In the genomic region with DNA sequence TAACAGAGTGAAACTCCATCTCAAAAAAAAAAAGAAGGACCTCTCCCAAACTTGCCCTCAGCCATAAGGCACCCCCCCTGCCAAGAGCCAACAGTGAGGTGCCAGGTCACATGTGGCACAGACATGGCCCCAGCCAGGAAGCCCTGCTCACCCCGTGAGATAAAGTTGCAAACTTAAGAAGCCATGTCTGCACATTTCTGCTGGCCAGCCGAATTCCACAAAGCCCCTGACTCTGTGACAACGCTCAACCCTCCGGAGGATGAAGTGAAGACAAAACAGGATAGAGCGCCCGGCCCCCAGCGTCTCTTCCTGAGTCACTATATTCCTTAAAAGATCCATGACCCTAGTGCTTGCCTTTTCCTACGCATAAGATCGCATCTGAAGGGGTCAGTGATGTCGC, we compare ENCODE assay signal across 17 cellular contexts.
DNase-seq lines count a peak whose midpoint lies in the region; ATAC-seq and TF ChIP-seq lines count a peak whose summit lies in the region.
"Had no signal": no experiment of that assay in that cellular context is flagged by ENCODE, and none has a peak within 500 bp of the region (broad histone marks: within the 10 kb centered on the region; RNA-seq: fewer than 3 reads in every experiment).

No MANE protein-coding gene starts in this region.

- DNase-seq in RWPE2 (ENCODE audit: low spot score) (peak; percentile 19), left ventricle myocardium inferior (peak; percentile 10), posterior vena cava (ENCODE audit: low spot score) (peak; percentile 69), mucosa of gallbladder (ENCODE audit: low spot score) (no peak), NCI-H2171 (lab: John Stamatoyannopoulos, UW) (no peak), adrenal gland (no peak)
- DNase-seq: DMS 273 treated with DMSO at 0.1 percent for 48 hours, GF-D8, GM23248, KG1, NCI-H1048, NCI-H2081 treated with DMSO at 0.1 percent for 48 hours, NCI-H510A treated with DMSO at 0.1 percent for 48 hours, SHP77 treated with DMSO at 0.1 percent for 48 hours had no signal

- no peak for TF ChIP-seq POLR2A in adrenal gland (IDR thresholded peaks at IDR 0.05)

- peak overlapping the region; percentile 95 for H3K4me2 ChIP-seq in BLaER1
- H3K4me2 ChIP-seq: A549 had no signal

- intact Hi-C loops in left ventricle myocardium inferior (cut with micrococcal nuclease) (no loop called here), posterior vena cava (cut with DNase I) (no loop called here), adrenal gland (cut with DNase I) (no loop called here)

- H3K27ac ChIP-seq in BLaER1 (peak overlapping the region; percentile 24; the same call in 1 of the 2 replicates), RWPE2 (ENCODE audit: poor library complexity, severe bottlenecking) (no peak overlapping the region), left ventricle myocardium inferior (replicated peaks) (peak overlapping the region; percentile 92), adrenal gland (no peak overlapping the region)
- H3K27ac ChIP-seq: A549, GM23248 had no signal

- no peak overlapping the region for H3K4me3 ChIP-seq in BLaER1
- no peak overlapping the region for H3K4me3 ChIP-seq in RWPE2 (ENCODE audit: severe bottlenecking)
- no peak overlapping the region for H3K4me3 ChIP-seq in left ventricle myocardium inferior
- no peak overlapping the region for H3K4me3 ChIP-seq in adrenal gland
- H3K4me3 ChIP-seq: A549, GM23248 had no signal

- no peak overlapping the region; the same call in 1 of the 2 replicates for H3K9ac ChIP-seq in BLaER1
- H3K9ac ChIP-seq: GM23248 had no signal

- peaks cover 94% of the 10 kb centered on the region for H3K4me1 ChIP-seq in BLaER1
- H3K4me1 ChIP-seq in RWPE2 (ENCODE audit: insufficient read depth, poor library complexity, severe bottlenecking) = no peaks in the 10 kb centered on the region
- peaks cover 49% of the 10 kb centered on the region for H3K4me1 ChIP-seq in left ventricle myocardium inferior
- H3K4me1 ChIP-seq in adrenal gland (replicated peaks in 1 of 2) = peaks cover 0 to 3% of the 10 kb centered on the region in 2 donors
- H3K4me1 ChIP-seq: A549 had no signal

- H3K27me3 ChIP-seq in BLaER1 (no peaks in the 10 kb centered on the region), RWPE2 (ENCODE audit: insufficient read depth, poor library complexity, severe bottlenecking) (no peaks in the 10 kb centered on the region), left ventricle myocardium inferior (ENCODE audit: low read depth) (no peaks in the 10 kb centered on the region), adrenal gland (no peaks in the 10 kb centered on the region)

- WGBS in adrenal gland, 4 donors = 88 to 92% (median 89%) methylated on average over 10 of the region's 10 CpGs

- H4K20me1 ChIP-seq in BLaER1 = peaks cover 5% of the 10 kb centered on the region; the same call in 1 of the 2 replicates

- H3K9me3 ChIP-seq in BLaER1 = no peaks in the 10 kb centered on the region
- H3K9me3 ChIP-seq in RWPE2 (ENCODE audit: severe bottlenecking) = no peaks in the 10 kb centered on the region
- no peaks in the 10 kb centered on the region for H3K9me3 ChIP-seq in left ventricle myocardium inferior (replicated peaks)
- no peaks in the 10 kb centered on the region for H3K9me3 ChIP-seq in adrenal gland (replicated peaks in 1 of 3)
- H3K9me3 ChIP-seq: A549 had no signal

- no peak for ATAC-seq in RWPE2 (ENCODE audit: low read depth)
- ATAC-seq: A549, HCT116 had no signal

- TF ChIP-seq CTCF in RWPE2 (IDR thresholded peaks at IDR 0.05; ENCODE audit: poor library complexity, severe bottlenecking) (no peak), left ventricle myocardium inferior (IDR thresholded peaks at IDR 0.05; ENCODE audit: borderline replicate concordance) (no peak), adrenal gland (IDR thresholded peaks at IDR 0.05) (no peak)

- no peaks in the 10 kb centered on the region for H3K36me3 ChIP-seq in BLaER1
- no peaks in the 10 kb centered on the region for H3K36me3 ChIP-seq in RWPE2 (ENCODE audit: low read depth)
- H3K36me3 ChIP-seq in left ventricle myocardium inferior = no peaks in the 10 kb centered on the region
- no peaks in the 10 kb centered on the region for H3K36me3 ChIP-seq in adrenal gland (replicated peaks in 1 of 2)

Comparison
In these comparisons a context has a peak if more than half of its experiments do, and no peak if none do; other contexts are left out.
1. H3K27ac ChIP-seq: peak in BLaER1 (single experiment) and left ventricle myocardium inferior (single experiment); none in RWPE2 (single experiment) and adrenal gland (0 of 5).
2. DNase-seq: peak in RWPE2 (single experiment), left ventricle myocardium inferior (single experiment) and posterior vena cava (single experiment); none in mucosa of gallbladder (single experiment), NCI-H2171 (single experiment) and adrenal gland (0 of 7).